Comparison of ENCODE assay signal across 22 cellular contexts in the genomic region with DNA sequence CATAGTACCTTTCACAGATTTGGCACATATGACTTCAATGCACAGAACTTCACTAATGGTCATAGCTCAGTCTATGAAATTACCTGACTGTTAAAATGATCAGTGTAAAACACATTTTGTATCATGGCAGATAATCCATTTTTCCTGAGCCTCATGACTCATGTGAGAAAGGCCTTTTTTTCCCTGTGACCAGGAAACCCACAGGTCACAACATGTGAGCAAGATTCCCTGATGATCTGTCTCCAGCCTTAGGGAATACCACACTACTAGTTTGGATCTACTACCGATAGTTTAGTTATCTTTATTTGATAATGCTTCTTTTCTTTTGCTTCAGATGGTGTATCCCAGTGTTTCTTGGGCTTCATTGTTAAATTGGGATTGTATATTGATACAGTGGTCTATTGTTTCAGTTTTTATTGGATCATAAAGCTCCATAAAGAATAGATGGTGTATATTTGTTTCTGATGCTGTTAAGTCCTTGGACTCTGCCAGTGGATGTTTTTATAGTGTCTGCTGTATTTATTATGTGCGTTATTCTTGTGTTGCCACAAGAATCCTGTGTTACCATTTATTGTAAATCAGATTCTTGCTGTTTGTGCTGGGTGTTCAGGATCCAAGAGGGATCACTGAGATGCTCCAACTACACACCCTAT.
"Had no signal": no experiment of that assay in that cellular context is flagged by ENCODE, and none has a peak within 500 bp of the region (broad histone marks: within the 10 kb centered on the region; RNA-seq: fewer than 3 reads in every experiment).

No MANE protein-coding gene starts in this region.

- H3K27me3 ChIP-seq: esophagus squamous epithelium, left lung, sigmoid colon, transverse colon, uterus had no signal

- H3K4me3 Mint-ChIP-seq: activated naive CD8-positive, alpha-beta T cell treated with anti-CD3 and anti-CD28 coated beads, Interleukin-2, amount 50 U/mL, for 24 hours; activated T-cell treated with anti-CD3 and anti-CD28 coated beads, Interleukin-2, amount 50 U/mL, for 72 hours; dendritic cell treated with granulocyte-macrophage colony-stimulating factor and Interleukin-4, amounts not matched to agents 40 ng/mL and 50 ng/mL, for 4 days; naive thymus-derived CD8-positive, alpha-beta T cell; stimulated activated naive B cell treated with anti-CD40 and anti-IgM and Interleukin-4, amounts not matched to agents 10 μg/mL and 1 μg/mL and 100 μg/mL, for 72 hours had no signal

- H3K4me3 ChIP-seq: esophagus squamous epithelium, left lung, lung, sigmoid colon, smooth muscle cell, transverse colon, uterus had no signal

- ATAC-seq: activated naive CD8-positive, alpha-beta T cell treated with anti-CD3 and anti-CD28 coated beads, Interleukin-2, amount 50 U/mL, for 24 hours; activated T-cell treated with anti-CD3 and anti-CD28 coated beads, Interleukin-2, amount 50 U/mL, for 72 hours; left lung; naive thymus-derived CD8-positive, alpha-beta T cell; stimulated activated naive B cell treated with anti-CD40 and anti-IgM and Interleukin-4, amounts not matched to agents 10 μg/mL and 1 μg/mL and 100 μg/mL, for 72 hours had no signal

- H3K4me1 ChIP-seq: esophagus squamous epithelium, left lung, uterus had no signal

- DNase-seq: activated CD4-positive, alpha-beta T cell treated with anti-CD3 and anti-CD28 coated beads for 4 hours; activated CD4-positive, alpha-beta T cell treated with anti-CD3 and anti-CD28 coated beads, Interleukin-2, amount 50 U/mL, for 48 hours; activated CD4-positive, CD25-positive, alpha-beta regulatory T cell; activated effector memory CD4-positive, alpha-beta T cell treated with anti-CD3 and anti-CD28 coated beads, Interleukin-2, amount 50 U/mL, for 16 hours; activated naive CD4-positive, alpha-beta T cell treated with anti-CD3 and anti-CD28 coated beads, Interleukin-2, amount 50 U/mL, for 16 hours; activated naive CD8-positive, alpha-beta T cell treated with anti-CD3 and anti-CD28 coated beads, Interleukin-2, amount 50 U/mL, for 24 hours; activated T-cell treated with anti-CD3 and anti-CD28 coated beads, Interleukin-2, amount 50 U/mL, for 72 hours; effector CD8-positive, alpha-beta T cell; esophagus squamous epithelium; kidney; left lung; naive thymus-derived CD8-positive, alpha-beta T cell; retina; sigmoid colon; stimulated activated CD4-positive, alpha-beta T cell treated with anti-CD3 and anti-CD28 coated beads, Interleukin-15, amount 100 ng/mL, for 24 hours; stimulated activated naive B cell treated with anti-CD40 and anti-IgM and Interleukin-4, amounts not matched to agents 10 μg/mL and 1 μg/mL and 100 μg/mL, for 72 hours; T-helper 9 cell; transverse colon; uterus had no signal

- H3K36me3 ChIP-seq: esophagus squamous epithelium, left lung, sigmoid colon, transverse colon, uterus had no signal

- H3K27ac ChIP-seq: esophagus squamous epithelium, left lung, sigmoid colon, transverse colon, uterus had no signal

- H3K9me3 ChIP-seq: esophagus squamous epithelium, transverse colon, uterus had no signal

- H3K4me2 ChIP-seq: smooth muscle cell had no signal

- H3K4me1 Mint-ChIP-seq: activated naive CD8-positive, alpha-beta T cell treated with anti-CD3 and anti-CD28 coated beads, Interleukin-2, amount 50 U/mL, for 24 hours had no signal

- FAIRE-seq: kidney had no signal

- H3K27ac Mint-ChIP-seq: activated naive CD8-positive, alpha-beta T cell treated with anti-CD3 and anti-CD28 coated beads, Interleukin-2, amount 50 U/mL, for 24 hours; activated T-cell treated with anti-CD3 and anti-CD28 coated beads, Interleukin-2, amount 50 U/mL, for 72 hours; dendritic cell treated with granulocyte-macrophage colony-stimulating factor and Interleukin-4, amounts not matched to agents 40 ng/mL and 50 ng/mL, for 4 days; naive thymus-derived CD8-positive, alpha-beta T cell; stimulated activated naive B cell treated with anti-CD40 and anti-IgM and Interleukin-4, amounts not matched to agents 10 μg/mL and 1 μg/mL and 100 μg/mL, for 72 hours had no signal
